Comparison of ENCODE assay signal across 1 cellular context in genomic region chr2:38691994-38692393, GRCh38.
TF ChIP-seq lines count a peak whose summit lies in the region.

No MANE protein-coding gene starts in this region.

TF ChIP-seq in HepG2, 621 proteins besides CTCF, POLR2A, EP300 and RAD21 (continued from another document):
- TF ChIP-seq ZNF446 (CRISPR knock-in tag; IDR thresholded peaks at IDR 0.05) (no peak), RBM39 (IDR thresholded peaks at IDR 0.05; ENCODE audit: low read depth, low read length, poor library complexity, severe bottlenecking) (no peak), KLF12 (CRISPR knock-in tag; IDR thresholded peaks at IDR 0.05; ENCODE audit: borderline replicate concordance) (no peak), TEAD3 (CRISPR knock-in tag; optimal IDR thresholded peaks at IDR 0.05; ENCODE audit: borderline replicate concordance) (no peak), FOXK1 (CRISPR knock-in tag; IDR thresholded peaks at IDR 0.05; ENCODE audit: borderline replicate concordance, low read depth) (no peak), WIZ (CRISPR knock-in tag; IDR thresholded peaks at IDR 0.05) (no peak), JUN (CRISPR knock-in tag; IDR thresholded peaks at IDR 0.05) (no peak), ZNF543 (CRISPR knock-in tag; IDR thresholded peaks at IDR 0.05) (no peak), EZH2 (conservative IDR thresholded peaks at IDR 0.05; ENCODE audit: low read depth, low read length) (no peak), IKZF4 (CRISPR knock-in tag; IDR thresholded peaks at IDR 0.05; ENCODE audit: borderline replicate concordance, low read depth, not compliant biosample characterization) (no peak), HNF4G (IDR thresholded peaks at IDR 0.05; ENCODE audit: borderline replicate concordance, low read depth, low read length) (no peak), HNF4G (CRISPR knock-in tag; IDR thresholded peaks at IDR 0.05; ENCODE audit: borderline replicate concordance, low read depth) (no peak)
- TF ChIP-seq, protein P1, sequence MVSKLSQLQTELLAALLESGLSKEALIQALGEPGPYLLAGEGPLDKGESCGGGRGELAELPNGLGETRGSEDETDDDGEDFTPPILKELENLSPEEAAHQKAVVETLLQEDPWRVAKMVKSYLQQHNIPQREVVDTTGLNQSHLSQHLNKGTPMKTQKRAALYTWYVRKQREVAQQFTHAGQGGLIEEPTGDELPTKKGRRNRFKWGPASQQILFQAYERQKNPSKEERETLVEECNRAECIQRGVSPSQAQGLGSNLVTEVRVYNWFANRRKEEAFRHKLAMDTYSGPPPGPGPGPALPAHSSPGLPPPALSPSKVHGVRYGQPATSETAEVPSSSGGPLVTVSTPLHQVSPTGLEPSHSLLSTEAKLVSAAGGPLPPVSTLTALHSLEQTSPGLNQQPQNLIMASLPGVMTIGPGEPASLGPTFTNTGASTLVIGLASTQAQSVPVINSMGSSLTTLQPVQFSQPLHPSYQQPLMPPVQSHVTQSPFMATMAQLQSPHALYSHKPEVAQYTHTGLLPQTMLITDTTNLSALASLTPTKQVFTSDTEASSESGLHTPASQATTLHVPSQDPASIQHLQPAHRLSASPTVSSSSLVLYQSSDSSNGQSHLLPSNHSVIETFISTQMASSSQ (IDR thresholded peaks at IDR 0.05; ENCODE audit: low read depth), result no peak
- TF ChIP-seq, protein P1 (CRISPR knock-in tag; IDR thresholded peaks at IDR 0.05; ENCODE audit: borderline replicate concordance), result no peak
- TF ChIP-seq, protein P2, sequence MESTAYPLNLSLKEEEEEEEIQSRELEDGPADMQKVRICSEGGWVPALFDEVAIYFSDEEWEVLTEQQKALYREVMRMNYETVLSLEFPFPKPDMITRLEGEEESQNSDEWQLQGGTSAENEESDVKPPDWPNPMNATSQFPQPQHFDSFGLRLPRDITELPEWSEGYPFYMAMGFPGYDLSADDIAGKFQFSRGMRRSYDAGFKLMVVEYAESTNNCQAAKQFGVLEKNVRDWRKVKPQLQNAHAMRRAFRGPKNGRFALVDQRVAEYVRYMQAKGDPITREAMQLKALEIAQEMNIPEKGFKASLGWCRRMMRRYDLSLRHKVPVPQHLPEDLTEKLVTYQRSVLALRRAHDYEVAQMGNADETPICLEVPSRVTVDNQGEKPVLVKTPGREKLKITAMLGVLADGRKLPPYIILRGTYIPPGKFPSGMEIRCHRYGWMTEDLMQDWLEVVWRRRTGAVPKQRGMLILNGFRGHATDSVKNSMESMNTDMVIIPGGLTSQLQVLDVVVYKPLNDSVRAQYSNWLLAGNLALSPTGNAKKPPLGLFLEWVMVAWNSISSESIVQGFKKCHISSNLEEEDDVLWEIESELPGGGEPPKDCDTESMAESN (CRISPR knock-in tag; conservative IDR thresholded peaks at IDR 0.05), result no peak
